8 cellular contexts compared by ENCODE assay signal in genomic region chr2:64144057-64145013, GRCh38.
DNase-seq lines count a peak whose midpoint lies in the region; ATAC-seq lines count a peak whose summit lies in the region.

A gene with protein sequence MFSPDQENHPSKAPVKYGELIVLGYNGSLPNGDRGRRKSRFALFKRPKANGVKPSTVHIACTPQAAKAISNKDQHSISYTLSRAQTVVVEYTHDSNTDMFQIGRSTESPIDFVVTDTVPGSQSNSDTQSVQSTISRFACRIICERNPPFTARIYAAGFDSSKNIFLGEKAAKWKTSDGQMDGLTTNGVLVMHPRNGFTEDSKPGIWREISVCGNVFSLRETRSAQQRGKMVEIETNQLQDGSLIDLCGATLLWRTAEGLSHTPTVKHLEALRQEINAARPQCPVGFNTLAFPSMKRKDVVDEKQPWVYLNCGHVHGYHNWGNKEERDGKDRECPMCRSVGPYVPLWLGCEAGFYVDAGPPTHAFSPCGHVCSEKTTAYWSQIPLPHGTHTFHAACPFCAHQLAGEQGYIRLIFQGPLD (minus strand): TSS chr2:64144420. CDS start chr2:64108310, 36,110 bp downstream.

- DNase-seq in COLO829 (ENCODE audit: low spot score): peak; percentile 98
- DNase-seq in HS-5 (ENCODE audit: low read depth): peak; percentile 87
- DNase-seq in NK-92 (lab: John Stamatoyannopoulos, UW; ENCODE audit: unreplicated experiment): peak; percentile 62
- peak; percentile 77 to 89 for DNase-seq in activated CD8-positive, alpha-beta memory T cell treated with anti-CD3 and anti-CD28 coated beads for 1 hour (ENCODE audit: extremely low read depth in 1 of 2, low read depth in 1 of 2)
- DNase-seq in effector CD4-positive, alpha-beta T cell: peak; percentile 90
- peak; percentile 98 for DNase-seq in medulla oblongata (ENCODE audit: extremely low spot score)
- peak; percentile 81 for DNase-seq in stimulated activated CD8-positive, alpha-beta memory T cell treated with anti-CD3 and anti-CD28 coated beads, Interleukin-12 subunit alpha, Interleukin-12 subunit beta, amount 100 ng/mL, for 1 hour (ENCODE audit: low read depth)

- ATAC-seq in GM19468 (IDR thresholded peaks at IDR 0.05; ENCODE audit: extremely low read depth, unreplicated experiment): peak; percentile 52

Comparison
In these comparisons a context has a peak if more than half of its experiments do, and no peak if none do; other contexts are left out.
1. Peak in every context shown above with its lines: DNase-seq and ATAC-seq.